9 cellular contexts compared by ENCODE assay signal in the genomic region with DNA sequence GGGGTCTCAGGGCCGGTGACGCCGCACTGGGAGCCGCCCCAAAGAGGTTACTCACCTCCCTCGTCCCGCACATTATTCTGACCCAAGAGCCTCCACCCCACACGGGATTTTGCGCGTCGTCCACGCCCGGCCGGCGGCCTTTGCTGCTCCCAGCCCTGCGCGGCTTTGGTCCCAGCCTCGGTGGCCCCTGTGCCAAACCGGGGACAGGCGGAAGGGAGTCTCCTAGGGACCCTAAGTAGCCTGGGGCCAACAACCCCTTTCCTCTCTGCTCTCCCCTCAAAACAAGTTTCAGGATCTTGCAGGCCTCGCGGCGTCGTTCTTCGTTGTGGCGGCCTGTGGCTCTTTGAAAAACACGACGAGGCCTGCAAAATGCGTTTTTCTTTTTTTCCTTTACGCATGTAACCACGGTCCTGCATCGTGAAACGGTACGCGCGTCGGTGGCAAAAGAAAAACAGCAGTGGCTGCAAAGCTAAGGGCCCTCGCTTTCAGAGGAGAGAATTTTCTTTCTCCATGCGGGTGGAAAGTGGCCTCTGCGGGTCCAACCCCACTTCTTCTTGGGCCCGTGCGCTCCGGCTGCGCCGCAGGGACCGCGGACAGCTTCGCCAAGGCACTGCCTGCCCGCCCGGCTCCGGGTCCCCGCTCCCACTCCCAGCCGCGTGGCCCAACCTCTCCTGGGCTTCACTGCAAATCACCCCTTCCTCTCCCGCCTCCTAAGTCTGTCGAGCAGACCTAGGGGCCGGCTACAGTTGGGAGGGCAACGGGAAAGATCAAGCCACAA. TPM values are rescaled to one million over a fixed set of nuclear protein-coding genes. Genes with fewer than 3 reads are reported as not detected.
A peak's percentile ranks its signal among the peaks of the same experiment; 100 is the strongest.
DNase-seq lines count a peak whose midpoint lies in the region; ATAC-seq and TF ChIP-seq lines count a peak whose summit lies in the region.
"Had no signal": no experiment of that assay in that cellular context is flagged by ENCODE, and none has a peak within 500 bp of the region (broad histone marks: within the 10 kb centered on the region; RNA-seq: fewer than 3 reads in every experiment).

No MANE protein-coding gene starts in this region.

- ATAC-seq in DND-41 (ENCODE audit: insufficient read depth, low read depth) (no peak), HG03280 (IDR thresholded peaks at IDR 0.05; ENCODE audit: unreplicated experiment) (no peak)

- H3K27me3 ChIP-seq in DND-41 (ENCODE audit: insufficient read depth, low read length, poor library complexity) (peaks cover 36% of the 10 kb centered on the region), neural cell (ENCODE audit: insufficient read depth, low read depth, low read length) (peaks cover 93% of the 10 kb centered on the region)

- H4K20me1 ChIP-seq in DND-41 (ENCODE audit: insufficient read depth, low read length) = peaks cover 23% of the 10 kb centered on the region
- no peaks in the 10 kb centered on the region for H4K20me1 ChIP-seq in neural cell (ENCODE audit: insufficient read depth)

- H3K79me2 ChIP-seq in DND-41 (ENCODE audit: insufficient read depth, low read length) = peaks cover 22% of the 10 kb centered on the region
- no peaks in the 10 kb centered on the region for H3K79me2 ChIP-seq in neural cell (replicated peaks; ENCODE audit: insufficient read depth, low read length)

- H3K9me2 ChIP-seq in neural cell (ENCODE audit: insufficient read depth, low read length) = no peaks in the 10 kb centered on the region

- H3K27ac ChIP-seq in DND-41 (ENCODE audit: low read length) = peak overlapping the region; percentile 50; the same call in 1 of the 2 replicates
- H3K27ac ChIP-seq in coronary artery = peak overlapping the region in 1 of 2 donors; percentile 52
- H3K27ac ChIP-seq in neural cell (ENCODE audit: low read length) = no peak overlapping the region

- DNase-seq in DND-41 = no peak
- no peak for DNase-seq in Jurkat, Clone E6-1 (ENCODE audit: low read depth, low spot score)
- DNase-seq in coronary artery (ENCODE audit: low spot score) = no peak
- no peak for DNase-seq in NCI-H1694 (lab: John Stamatoyannopoulos, UW)
- DNase-seq in Ammon's horn (ENCODE audit: low spot score) = no peak
- no peak for DNase-seq in G401 (ENCODE audit: low spot score)
- DNase-seq: cerebellar nuclear complex had no signal

- H3K36me3 ChIP-seq in DND-41 (ENCODE audit: insufficient read depth, low read length) = peaks cover 18% of the 10 kb centered on the region; the same call in 1 of the 2 replicates
- H3K36me3 ChIP-seq in neural cell (ENCODE audit: insufficient read depth, low read length) = no peaks in the 10 kb centered on the region

- no peaks in the 10 kb centered on the region for H3F3A ChIP-seq in neural cell (ENCODE audit: insufficient read depth, low read length, poor library complexity, severe bottlenecking)

- no peak for TF ChIP-seq EP300 in neural cell (conservative IDR thresholded peaks at IDR 0.05; ENCODE audit: poor library complexity, severe bottlenecking)

- H3K4me3 ChIP-seq in DND-41 (ENCODE audit: low read depth in 1 of 2, low read length in 2 of 2) (peak overlapping the region; percentile 20 to 80; a peak in 3 of 4 replicates), coronary artery (peak overlapping the region; percentile 66), neural cell (ENCODE audit: low read length) (no peak overlapping the region)
- H3K4me3 ChIP-seq in Jurkat, Clone E6-1 (ENCODE audit: low read length) = peak overlapping the region; percentile 33

- peak overlapping the region; percentile 74 for H3K9ac ChIP-seq in DND-41 (ENCODE audit: low read depth, low read length)
- no peak overlapping the region for H3K9ac ChIP-seq in neural cell (ENCODE audit: low read length)

- TF ChIP-seq CTCF in DND-41 (IDR thresholded peaks at IDR 0.05; ENCODE audit: borderline replicate concordance, extremely low read depth, low read length, poor library complexity, severe bottlenecking) (no peak), coronary artery (IDR thresholded peaks at IDR 0.05) (no peak), neural cell (IDR thresholded peaks at IDR 0.05; ENCODE audit: poor library complexity, severe bottlenecking) (no peak)

- H3K9me3 ChIP-seq in DND-41 (ENCODE audit: insufficient read depth, low read length, severe bottlenecking) (no peaks in the 10 kb centered on the region), neural cell (ENCODE audit: low read length) (no peaks in the 10 kb centered on the region)

- H2AFZ ChIP-seq in DND-41 (ENCODE audit: low read depth, low read length) (peak overlapping the region; percentile 79), neural cell (ENCODE audit: low read depth, low read length) (no peak overlapping the region)

- H3K4me1 ChIP-seq in DND-41 (ENCODE audit: insufficient read depth, low read length) = peaks cover 43% of the 10 kb centered on the region

- no peak for TF ChIP-seq RAD21 in neural cell (conservative IDR thresholded peaks at IDR 0.05)

- in situ Hi-C loops in G401 (cut with HindIII; ENCODE audit: low sequenced_read_pairs) = no loop called here

- peak overlapping the region; percentile 89 for H3K4me2 ChIP-seq in DND-41 (ENCODE audit: insufficient read depth, low read length)
- H3K4me2 ChIP-seq in neural cell (ENCODE audit: low read length) = no peak overlapping the region

TF ChIP-seq in neural cell, 6 proteins besides CTCF, POLR2A, EP300 and RAD21:
- TF ChIP-seq EZH2 (IDR thresholded peaks at IDR 0.05; ENCODE audit: borderline replicate concordance, insufficient read depth, low read length, poor library complexity, severe bottlenecking) = peak; percentile 55
- peak; percentile 47 for TF ChIP-seq POLR2AphosphoS5 (IDR thresholded peaks at IDR 0.05)
- no peak for TF ChIP-seq MXI1 (conservative IDR thresholded peaks at IDR 0.05; ENCODE audit: poor library complexity, severe bottlenecking)

RNA-seq across cellular contexts. Expression of a gene that starts 0.8 kb away (rescaled TPM):
- polyA plus RNA-seq in Jurkat, Clone E6-1 (2012; ENCODE audit: insufficient read depth, insufficient read length) = 21.7 TPM
- polyA plus RNA-seq in neural cell = not detected in 2 replicates
- polyA minus RNA-seq in neural cell = not detected in 2 replicates
- 0.17 TPM in 1 of 2 replicates, not detected in the other for total RNA-seq in G401 (2014; rRNA removed; shearing (Covaris generic))
